Comparison of ENCODE assay signal across 1 cellular context in genomic region chr6:30766461-30767157, GRCh38.
TF ChIP-seq lines count a peak whose summit lies in the region.

No MANE protein-coding gene starts in this region.

TF ChIP-seq in A549, 52 proteins besides CTCF, POLR2A, EP300 and RAD21 (continued from another document):
- TF ChIP-seq HMGXB4 (CRISPR knock-in tag; IDR thresholded peaks at IDR 0.05; ENCODE audit: borderline replicate concordance) (no peak), PHF8 (IDR thresholded peaks at IDR 0.05; ENCODE audit: borderline replicate concordance, low read depth) (no peak), FOXS1 (CRISPR knock-in tag; IDR thresholded peaks at IDR 0.05) (no peak), RCOR1 (IDR thresholded peaks at IDR 0.05; ENCODE audit: low read depth, low read length) (no peak), TP53 (CRISPR knock-in tag; IDR thresholded peaks at IDR 0.05) (no peak), ZFP36 (IDR thresholded peaks at IDR 0.05; ENCODE audit: borderline replicate concordance, partially characterized antibody) (no peak), ZC3H11A (IDR thresholded peaks at IDR 0.05) (no peak)
- TF ChIP-seq, protein P1, sequence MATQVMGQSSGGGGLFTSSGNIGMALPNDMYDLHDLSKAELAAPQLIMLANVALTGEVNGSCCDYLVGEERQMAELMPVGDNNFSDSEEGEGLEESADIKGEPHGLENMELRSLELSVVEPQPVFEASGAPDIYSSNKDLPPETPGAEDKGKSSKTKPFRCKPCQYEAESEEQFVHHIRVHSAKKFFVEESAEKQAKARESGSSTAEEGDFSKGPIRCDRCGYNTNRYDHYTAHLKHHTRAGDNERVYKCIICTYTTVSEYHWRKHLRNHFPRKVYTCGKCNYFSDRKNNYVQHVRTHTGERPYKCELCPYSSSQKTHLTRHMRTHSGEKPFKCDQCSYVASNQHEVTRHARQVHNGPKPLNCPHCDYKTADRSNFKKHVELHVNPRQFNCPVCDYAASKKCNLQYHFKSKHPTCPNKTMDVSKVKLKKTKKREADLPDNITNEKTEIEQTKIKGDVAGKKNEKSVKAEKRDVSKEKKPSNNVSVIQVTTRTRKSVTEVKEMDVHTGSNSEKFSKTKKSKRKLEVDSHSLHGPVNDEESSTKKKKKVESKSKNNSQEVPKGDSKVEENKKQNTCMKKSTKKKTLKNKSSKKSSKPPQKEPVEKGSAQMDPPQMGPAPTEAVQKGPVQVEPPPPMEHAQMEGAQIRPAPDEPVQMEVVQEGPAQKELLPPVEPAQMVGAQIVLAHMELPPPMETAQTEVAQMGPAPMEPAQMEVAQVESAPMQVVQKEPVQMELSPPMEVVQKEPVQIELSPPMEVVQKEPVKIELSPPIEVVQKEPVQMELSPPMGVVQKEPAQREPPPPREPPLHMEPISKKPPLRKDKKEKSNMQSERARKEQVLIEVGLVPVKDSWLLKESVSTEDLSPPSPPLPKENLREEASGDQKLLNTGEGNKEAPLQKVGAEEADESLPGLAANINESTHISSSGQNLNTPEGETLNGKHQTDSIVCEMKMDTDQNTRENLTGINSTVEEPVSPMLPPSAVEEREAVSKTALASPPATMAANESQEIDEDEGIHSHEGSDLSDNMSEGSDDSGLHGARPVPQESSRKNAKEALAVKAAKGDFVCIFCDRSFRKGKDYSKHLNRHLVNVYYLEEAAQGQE (IDR thresholded peaks at IDR 0.05) = no peak
TF ChIP-seq in A549: peak in this region for 0.
